24 cellular contexts compared by ENCODE assay signal in genomic region chr2:96931966-96932365, GRCh38. TPM values are rescaled to one million over a fixed set of nuclear protein-coding genes. Genes with fewer than 3 reads are reported as not detected.
"Had no signal": no experiment of that assay in that cellular context is flagged by ENCODE, and none has a peak within 500 bp of the region (broad histone marks: within the 10 kb centered on the region; RNA-seq: fewer than 3 reads in every experiment).

No MANE protein-coding gene starts in this region.

- H3K4me3 ChIP-seq: body of pancreas, coronary artery, testis, upper lobe of left lung had no signal

- H3K27ac ChIP-seq: body of pancreas, coronary artery, testis, upper lobe of left lung had no signal

- H3K36me3 Mint-ChIP-seq: activated naive CD8-positive, alpha-beta T cell treated with anti-CD3 and anti-CD28 coated beads, Interleukin-2, amount 10 ng/mL, durations not matched to agents 7 days and 5 days had no signal

- ATAC-seq: activated T-helper 17 cell treated with anti-CD3 and anti-CD28 coated beads, Interleukin-2, amount 50 U/mL, for 72 hours; body of pancreas; left lobe of liver had no signal

- H3K27me3 ChIP-seq: body of pancreas, testis, upper lobe of left lung had no signal

- DNase-seq: activated CD4-positive, alpha-beta T cell treated with anti-CD3 and anti-CD28 coated beads, Interleukin-2, amount 50 U/mL, for 48 hours; activated naive CD4-positive, alpha-beta T cell; activated naive CD8-positive, alpha-beta T cell treated with anti-CD3 and anti-CD28 coated beads, Interleukin-2, amount 10 ng/mL, durations not matched to agents 7 days and 5 days; activated T-cell treated with anti-CD3 and anti-CD28 coated beads, Interleukin-2, amount 50 U/mL, for 1 hour; amygdala; body of pancreas; central memory CD4-positive, alpha-beta T cell; erythroblast; foreskin melanocyte; glutamatergic neuron; hypothalamus; midbrain; nephron progenitor cell; occipital lobe; retina; stimulated activated CD4-positive, alpha-beta T cell treated with anti-CD3 and anti-CD28 coated beads, Interleukin-1b, Interleukin-23, amount 100 ng/mL, for 48 hours; stimulated activated CD8-positive, alpha-beta memory T cell treated with anti-CD3 and anti-CD28 coated beads, Interleukin-4, amount 100 ng/mL, for 48 hours; stimulated activated naive CD4-positive, alpha-beta T cell treated with Interleukin-2 at 50 U/mL for 16 hours; testis; upper lobe of left lung had no signal

- H3K9me3 Mint-ChIP-seq: activated naive CD8-positive, alpha-beta T cell treated with anti-CD3 and anti-CD28 coated beads, Interleukin-2, amount 10 ng/mL, durations not matched to agents 7 days and 5 days; activated T-helper 17 cell treated with anti-CD3 and anti-CD28 coated beads, Interleukin-2, amount 50 U/mL, for 72 hours; nephron progenitor cell had no signal

- H3K36me3 ChIP-seq: upper lobe of left lung had no signal

- H3K27ac Mint-ChIP-seq: activated T-helper 17 cell treated with anti-CD3 and anti-CD28 coated beads, Interleukin-2, amount 50 U/mL, for 72 hours; nephron progenitor cell had no signal

- H3K27me3 Mint-ChIP-seq: activated T-helper 17 cell treated with anti-CD3 and anti-CD28 coated beads, Interleukin-2, amount 50 U/mL, for 72 hours had no signal

- H3K4me3 Mint-ChIP-seq: activated naive CD8-positive, alpha-beta T cell treated with anti-CD3 and anti-CD28 coated beads, Interleukin-2, amount 10 ng/mL, durations not matched to agents 7 days and 5 days; activated T-helper 17 cell treated with anti-CD3 and anti-CD28 coated beads, Interleukin-2, amount 50 U/mL, for 72 hours; nephron progenitor cell had no signal

RNA-seq across cellular contexts. Expression of gene FAM178B, which starts 54.4 kb away (rescaled TPM):
- total RNA-seq: activated T-helper 17 cell treated with anti-CD3 and anti-CD28 coated beads, Interleukin-2, amount 50 U/mL, for 72 hours; body of pancreas; lung microvascular endothelial cell; occipital lobe had no signal
